In the genomic region with DNA sequence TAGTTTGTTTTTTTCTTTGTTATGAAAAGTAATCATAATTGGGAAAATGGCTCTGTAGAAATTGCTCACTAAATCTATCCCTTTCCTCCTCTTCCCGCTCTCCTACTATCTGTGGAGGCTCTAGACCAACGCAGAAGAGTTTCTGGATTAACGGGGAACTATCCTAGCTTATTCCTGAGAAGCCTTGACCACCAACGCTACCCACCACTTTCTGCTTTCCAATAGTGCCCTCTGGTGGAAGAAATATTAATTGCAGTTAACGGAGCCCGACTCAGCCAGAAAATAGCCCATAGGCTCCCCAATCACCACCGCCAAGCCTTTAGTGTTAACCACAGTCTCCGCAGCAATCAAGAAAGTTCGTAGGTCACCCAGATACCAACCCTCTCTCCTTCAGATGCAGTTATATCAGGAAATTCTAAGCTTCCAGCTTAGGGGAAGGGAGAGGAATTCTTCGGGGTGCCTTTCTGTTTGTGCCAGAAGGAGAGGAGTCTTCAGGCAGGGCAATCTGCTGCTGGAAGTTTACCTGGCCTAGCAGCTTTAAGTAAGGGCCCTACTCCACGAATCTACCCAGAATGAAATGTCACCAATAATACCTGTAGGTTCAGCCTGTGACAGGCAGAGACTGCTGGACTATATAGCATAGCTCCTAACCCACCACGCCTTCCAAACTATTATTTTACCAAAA, we compare ENCODE assay signal across 1 cellular context.
TF ChIP-seq lines count a peak whose summit lies in the region.

No MANE protein-coding gene starts in this region.

TF ChIP-seq in SK-N-SH treated with all-trans-retinoic acid at 6 μM for 48 hours, 23 proteins besides CTCF, POLR2A, EP300 and RAD21 (continued from another document):
- no peak for TF ChIP-seq CSDC2 (CRISPR knock-in tag; IDR thresholded peaks at IDR 0.05)
- TF ChIP-seq TCF4 (CRISPR knock-in tag; IDR thresholded peaks at IDR 0.05; ENCODE audit: borderline replicate concordance), result no peak
- no peak for TF ChIP-seq SNAI2 (CRISPR knock-in tag; IDR thresholded peaks at IDR 0.05)
TF ChIP-seq in SK-N-SH treated with all-trans-retinoic acid at 6 μM for 48 hours: peak in this region for 0.
